In genomic region chr13:95457294-95457693, GRCh38 we compare ENCODE assay signal across 9 cellular contexts.
DNase-seq lines count a peak whose midpoint lies in the region; ATAC-seq and TF ChIP-seq lines count a peak whose summit lies in the region.
"Had no signal": no experiment of that assay in that cellular context is flagged by ENCODE, and none has a peak within 500 bp of the region (broad histone marks: within the 10 kb centered on the region; RNA-seq: fewer than 3 reads in every experiment).

No MANE protein-coding gene starts in this region.

- H3K4me1 Mint-ChIP-seq in activated T-helper 17 cell treated with anti-CD3 and anti-CD28 coated beads, Interleukin-2, amount 50 U/mL, for 72 hours: peaks cover 10% of the 10 kb centered on the region
- H3K4me1 Mint-ChIP-seq in CD14-positive monocyte: peaks cover 14% of the 10 kb centered on the region

- H3K27ac Mint-ChIP-seq in activated T-helper 17 cell treated with anti-CD3 and anti-CD28 coated beads, Interleukin-2, amount 50 U/mL, for 72 hours: no peak overlapping the region
- no peak overlapping the region for H3K27ac Mint-ChIP-seq in CD14-positive monocyte

- DNase-seq in GM13977 (ENCODE audit: low spot score) (peak; percentile 72), CD14-positive monocyte (ENCODE audit: low spot score) (no peak), AML-193 (lab: John Stamatoyannopoulos, UW) (no peak), DMS153 treated with DMSO at 0.1 percent for 48 hours (lab: John Stamatoyannopoulos, UW; ENCODE audit: unreplicated experiment) (no peak), NCI-H1417 (lab: John Stamatoyannopoulos, UW) (no peak)
- DNase-seq: PC-9 had no signal

- peak overlapping the region; percentile 38 for H3K4me3 Mint-ChIP-seq in activated T-helper 17 cell treated with anti-CD3 and anti-CD28 coated beads, Interleukin-2, amount 50 U/mL, for 72 hours
- no peak overlapping the region for H3K4me3 Mint-ChIP-seq in CD14-positive monocyte

- peaks cover 10% of the 10 kb centered on the region for H3K9me3 Mint-ChIP-seq in activated T-helper 17 cell treated with anti-CD3 and anti-CD28 coated beads, Interleukin-2, amount 50 U/mL, for 72 hours
- H3K9me3 Mint-ChIP-seq in CD14-positive monocyte: peaks cover 15 to 27% (median 18%) of the 10 kb centered on the region in 7 donors

- peak; percentile 100 for ATAC-seq in GM19395 (IDR thresholded peaks at IDR 0.05; ENCODE audit: unreplicated experiment)
- ATAC-seq in HG02981 (IDR thresholded peaks at IDR 0.05; ENCODE audit: unreplicated experiment): peak; percentile 98
- peak; percentile 96 for ATAC-seq in activated T-helper 17 cell treated with anti-CD3 and anti-CD28 coated beads, Interleukin-2, amount 50 U/mL, for 72 hours (replicated peaks)

- intact Hi-C loops in CD14-positive monocyte (cut with micrococcal nuclease): no loop called here

- TF ChIP-seq CTCF in GM13977 (IDR thresholded peaks at IDR 0.05; ENCODE audit: extremely low read depth, insufficient read depth, missing control alignments) (no peak), CD14-positive monocyte (IDR thresholded peaks at IDR 0.05) (no peak)

- no peaks in the 10 kb centered on the region for H3K36me3 Mint-ChIP-seq in activated T-helper 17 cell treated with anti-CD3 and anti-CD28 coated beads, Interleukin-2, amount 50 U/mL, for 72 hours (ENCODE audit: low read depth)
- no peaks in the 10 kb centered on the region for H3K36me3 Mint-ChIP-seq in CD14-positive monocyte

- H3K27me3 Mint-ChIP-seq in activated T-helper 17 cell treated with anti-CD3 and anti-CD28 coated beads, Interleukin-2, amount 50 U/mL, for 72 hours: no peaks in the 10 kb centered on the region
- H3K27me3 Mint-ChIP-seq in CD14-positive monocyte (ENCODE audit: low read depth in 3 of 3): no peaks in the 10 kb centered on the region

- in situ Hi-C loops in GM13977 (cut with MboI; ENCODE audit: low pct_unique_long_range_greater_than_20kb, low sequenced_read_pairs, unreplicated experiment): no loop called here
